ENCODE assay signal across 8 cellular contexts in genomic region chr21:8419925-8420560, GRCh38.
DNase-seq lines count a peak whose midpoint lies in the region; ATAC-seq and TF ChIP-seq lines count a peak whose summit lies in the region.
"Not testable (repeated sequence)": the region's sequence is repeated elsewhere in the genome, so short reads cannot be mapped to it uniquely, and the experiment has no call there.

No MANE protein-coding gene starts in this region.

- peak overlapping the region; percentile 65 for H2BK120ac ChIP-seq in H9 (ENCODE audit: low read depth, low read length, poor library complexity, severe bottlenecking)

- H3K9me3 ChIP-seq in H9 (ENCODE audit: control insufficient read depth, low read depth, low read length); Panc1 (ENCODE audit: control insufficient read depth, insufficient read depth, low read depth, low read length); heart left ventricle: not testable (repeated sequence)

- H3K27ac Mint-ChIP-seq in CD14-positive monocyte; osteocyte (ENCODE audit: unreplicated experiment): not testable (repeated sequence)
- H3K27ac Mint-ChIP-seq in H9: peak overlapping the region; percentile 35 to 96 (median 90)
- H3K27ac Mint-ChIP-seq in activated naive CD4-positive, alpha-beta T cell treated with anti-CD3 and anti-CD28 coated beads, Interleukin-2, amount 50 U/mL, for 24 hours: peak overlapping the region; percentile 71

- H4K20me1 ChIP-seq in H9 (ENCODE audit: control insufficient read depth, insufficient read depth, insufficient read length): not testable (repeated sequence)

- H2AFZ ChIP-seq in H9 (ENCODE audit: low read length): not testable (repeated sequence)

- H3K79me1 ChIP-seq in H9 (ENCODE audit: insufficient read depth, low read depth, low read length, poor library complexity, severe bottlenecking): not testable (repeated sequence)

- not testable (repeated sequence) for TF ChIP-seq CTCF in CD14-positive monocyte (IDR thresholded peaks at IDR 0.05); H9 (conservative IDR thresholded peaks at IDR 0.05); heart left ventricle (IDR thresholded peaks at IDR 0.05); osteocyte (IDR thresholded peaks at IDR 0.05)
- TF ChIP-seq CTCF in Panc1 (IDR thresholded peaks at IDR 0.05): peak; percentile 38

- H3K23me2 ChIP-seq in H9 (ENCODE audit: insufficient read length, low read depth, low read length, poor library complexity, severe bottlenecking): not testable (repeated sequence)

- not testable (repeated sequence) for H3K4me3 ChIP-seq in Panc1 (ENCODE audit: low read depth in 2 of 2, low read length in 2 of 2); heart left ventricle

- not testable (repeated sequence) for H3K79me2 ChIP-seq in H9 (ENCODE audit: insufficient read depth, low read length)

- not testable (repeated sequence) for H3K27me3 Mint-ChIP-seq in CD14-positive monocyte (ENCODE audit: low read depth in 3 of 3); H9 (ENCODE audit: low read depth); activated naive CD4-positive, alpha-beta T cell treated with anti-CD3 and anti-CD28 coated beads, Interleukin-2, amount 50 U/mL, for 24 hours; osteocyte (ENCODE audit: unreplicated experiment)

- not testable (repeated sequence) for H3K27me3 ChIP-seq in H9 (ENCODE audit: insufficient read depth, low read length); Panc1 (ENCODE audit: control insufficient read depth, insufficient read depth, low read length); heart left ventricle

- not testable (repeated sequence) for H3K4me1 Mint-ChIP-seq in CD14-positive monocyte; H9; activated naive CD4-positive, alpha-beta T cell treated with anti-CD3 and anti-CD28 coated beads, Interleukin-2, amount 50 U/mL, for 24 hours; osteocyte (ENCODE audit: unreplicated experiment)

- H3K23ac ChIP-seq in H9 (ENCODE audit: insufficient read length, low read depth, low read length): not testable (repeated sequence)

- not testable (repeated sequence) for BruUV-seq in Panc1 (replicated peaks; lab: Mats Ljungman, UMichigan)

- not testable (repeated sequence) for H4K91ac ChIP-seq in H9 (ENCODE audit: insufficient read length, low read depth, low read length)

- H3K27ac ChIP-seq in H9 (ENCODE audit: insufficient read length, low read depth, low read length); Panc1 (ENCODE audit: low read length); heart left ventricle: not testable (repeated sequence)

- H3K4me1 ChIP-seq in H9 (ENCODE audit: insufficient read depth, low read length); Panc1 (ENCODE audit: control insufficient read depth, insufficient read depth, low read length); heart left ventricle: not testable (repeated sequence)

- H4K8ac ChIP-seq in H9 (replicated peaks; ENCODE audit: insufficient read length, low read depth, low read length): not testable (repeated sequence)

- CTCF ChIA-PET in Panc1 (lab: Charles Lee): not testable (repeated sequence)

- ATAC-seq in GM19328 (IDR thresholded peaks at IDR 0.05; ENCODE audit: unreplicated experiment): peak; percentile 81
- ATAC-seq in HG03066 (IDR thresholded peaks at IDR 0.05; ENCODE audit: low read depth, unreplicated experiment): peak; percentile 64
- ATAC-seq in Panc1: peak; percentile 97
- ATAC-seq in heart left ventricle: peak; percentile 95 to 98 (median 96)

- H2BK20ac ChIP-seq in H9 (ENCODE audit: low read depth, low read length, poor library complexity, severe bottlenecking): not testable (repeated sequence)

- H2BK5ac ChIP-seq in H9 (ENCODE audit: insufficient read length, low read length): not testable (repeated sequence)

- H3K36me3 Mint-ChIP-seq in CD14-positive monocyte; H9 (ENCODE audit: insufficient read depth in 1 of 3, low read depth in 3 of 3); activated naive CD4-positive, alpha-beta T cell treated with anti-CD3 and anti-CD28 coated beads, Interleukin-2, amount 50 U/mL, for 24 hours; osteocyte (ENCODE audit: unreplicated experiment): not testable (repeated sequence)

- H3K4me2 ChIP-seq in H9 (ENCODE audit: insufficient read depth, insufficient read length, low read length): not testable (repeated sequence)

- TF ChIP-seq POLR2A in heart left ventricle (IDR thresholded peaks at IDR 0.05): peak in 1 of 2 donors; percentile 100

- H4K5ac ChIP-seq in H9 (ENCODE audit: insufficient read length, low read depth, low read length): not testable (repeated sequence)

- peak overlapping the region; percentile 95; the same call in 1 of the 2 replicates for H3K4ac ChIP-seq in H9 (ENCODE audit: low read depth, low read length)

- DNase-seq in CD14-positive monocyte (ENCODE audit: low spot score): peak; percentile 16
- not testable (repeated sequence) for DNase-seq in H9; Panc1 (ENCODE audit: low read depth, low spot score)
- DNase-seq in heart left ventricle: peak in 3 of 5 donors; percentile 0 to 7 (median 4)
- DNase-seq in osteocyte (ENCODE audit: extremely low spot score, unreplicated experiment): peak; percentile 79

- not testable (repeated sequence) for H2BK15ac ChIP-seq in H9 (ENCODE audit: low read depth, low read length)

- not testable (repeated sequence) for H2BK12ac ChIP-seq in H9 (ENCODE audit: insufficient read length, low read depth, low read length)

- H3K14ac ChIP-seq in H9 (ENCODE audit: insufficient read depth, low read length): not testable (repeated sequence)

- not testable (repeated sequence) for H3K36me3 ChIP-seq in Panc1 (ENCODE audit: control insufficient read depth, insufficient read depth, low read length); heart left ventricle

- in situ Hi-C loops in Panc1 (cut with HindIII; ENCODE audit: low pct_unique_long_range_greater_than_20kb, low sequenced_read_pairs): not testable (repeated sequence)

- not testable (repeated sequence) for H2AK5ac ChIP-seq in H9 (ENCODE audit: insufficient read length, low read length)

- not testable (repeated sequence) for H3K9me3 Mint-ChIP-seq in CD14-positive monocyte; activated naive CD4-positive, alpha-beta T cell treated with anti-CD3 and anti-CD28 coated beads, Interleukin-2, amount 50 U/mL, for 24 hours; osteocyte (ENCODE audit: unreplicated experiment)
- peaks cover 9 to 11% of the 10 kb centered on the region in 2 experiments for H3K9me3 Mint-ChIP-seq in H9

- WGBS in H9 (ENCODE audit: extremely low coverage, insufficient read length, low lambda C conversion rate): no CpG with 5 or more reads among the region's 2 CpGs
- 59 to 72% methylated on average over 2 of the region's 2 CpGs; no CpG with 5 or more reads in 2 of the 4 donors for whole genome bisulfite sequencing in heart left ventricle, 4 donors

- not testable (repeated sequence) for H3K56ac ChIP-seq in H9 (ENCODE audit: insufficient read length, low read depth, low read length)

- H3T11ph ChIP-seq in H9 (ENCODE audit: low read length): not testable (repeated sequence)

- H3K18ac ChIP-seq in H9 (ENCODE audit: insufficient read length, low read depth, low read length): not testable (repeated sequence)

- POLR2A ChIA-PET in Panc1 (lab: Charles Lee): not testable (repeated sequence)

- intact Hi-C loops in CD14-positive monocyte (cut with micrococcal nuclease); Panc1 (cut with micrococcal nuclease; ENCODE audit: unreplicated experiment); heart left ventricle (cut with DNase I): not testable (repeated sequence)

- H3K9ac ChIP-seq in H9 (ENCODE audit: extremely low read depth, insufficient read length, low read length): not testable (repeated sequence)

- peak overlapping the region in 1 of 2 donors; percentile 17 for H3K4me3 Mint-ChIP-seq in CD14-positive monocyte
- peak overlapping the region; percentile 13 to 58 for H3K4me3 Mint-ChIP-seq in H9
- H3K4me3 Mint-ChIP-seq in activated naive CD4-positive, alpha-beta T cell treated with anti-CD3 and anti-CD28 coated beads, Interleukin-2, amount 50 U/mL, for 24 hours: peak overlapping the region; percentile 1
- not testable (repeated sequence) for H3K4me3 Mint-ChIP-seq in osteocyte (ENCODE audit: unreplicated experiment)
